ENCODE assay signal across 9 cellular contexts in the genomic region with DNA sequence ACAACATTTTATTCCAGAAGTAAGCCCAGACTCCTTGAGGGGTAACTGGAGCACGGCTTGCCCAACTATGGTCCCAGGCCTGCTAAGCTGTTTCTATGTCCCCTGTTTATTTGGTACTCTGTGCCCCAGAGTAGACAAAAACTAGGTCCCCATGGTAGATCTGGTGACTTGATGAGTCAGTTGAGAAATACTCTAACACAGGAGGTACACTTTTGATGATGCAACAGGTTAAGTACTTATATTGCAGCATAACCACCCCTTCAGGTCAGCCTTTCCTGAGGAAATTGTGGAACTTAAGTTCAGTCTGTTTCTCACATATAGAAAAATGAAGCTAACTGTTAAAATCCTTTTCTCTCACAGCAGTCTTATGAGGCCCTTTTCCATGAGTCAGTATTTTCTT. TPM values are rescaled to one million over a fixed set of nuclear protein-coding genes. Genes with fewer than 3 reads are reported as not detected.
A peak's percentile ranks its signal among the peaks of the same experiment; 100 is the strongest.
DNase-seq lines count a peak whose midpoint lies in the region; ATAC-seq and TF ChIP-seq lines count a peak whose summit lies in the region.
"Had no signal": no experiment of that assay in that cellular context is flagged by ENCODE, and none has a peak within 500 bp of the region (broad histone marks: within the 10 kb centered on the region; RNA-seq: fewer than 3 reads in every experiment).

No MANE protein-coding gene starts in this region.

- H3K36me3 ChIP-seq in kidney epithelial cell (ENCODE audit: control insufficient read depth, insufficient read depth, low read length) (peaks cover 2% of the 10 kb centered on the region), upper lobe of right lung (peaks cover 99% of the 10 kb centered on the region)

- no peak for DNase-seq in activated CD8-positive, alpha-beta memory T cell treated with anti-CD3 and anti-CD28 coated beads, Interleukin-2, amount 10 ng/mL, durations not matched to agents 7 days and 5 days
- DNase-seq in activated CD8-positive, alpha-beta memory T cell treated with anti-CD3 and anti-CD28 coated beads for 24 hours, result no peak
- no peak for DNase-seq in activated naive CD4-positive, alpha-beta T cell treated with anti-CD3 and anti-CD28 coated beads, Interleukin-2, amount 50 U/mL, for 72 hours (ENCODE audit: low spot score in 2 of 2)
- DNase-seq in kidney epithelial cell (ENCODE audit: low read depth) (peak; percentile 70), upper lobe of right lung (no peak), COR-L47 (lab: John Stamatoyannopoulos, UW) (no peak)
- DNase-seq in stimulated activated CD4-positive, alpha-beta T cell treated with anti-CD3 and anti-CD28 coated beads, Interleukin-4, amount 100 ng/mL, for 4 hours, result no peak
- DNase-seq: BE2C had no signal

- no peaks in the 10 kb centered on the region for H3K9me3 Mint-ChIP-seq in activated CD8-positive, alpha-beta memory T cell treated with anti-CD3 and anti-CD28 coated beads, Interleukin-2, amount 10 ng/mL, durations not matched to agents 7 days and 5 days (ENCODE audit: low read depth)
- H3K9me3 Mint-ChIP-seq in activated naive CD4-positive, alpha-beta T cell treated with anti-CD3 and anti-CD28 coated beads, Interleukin-2, amount 50 U/mL, for 72 hours, result no peaks in the 10 kb centered on the region

- H3K4me1 Mint-ChIP-seq in activated CD8-positive, alpha-beta memory T cell treated with anti-CD3 and anti-CD28 coated beads, Interleukin-2, amount 10 ng/mL, durations not matched to agents 7 days and 5 days, result peaks cover 44% of the 10 kb centered on the region

- H3K36me3 Mint-ChIP-seq in activated CD8-positive, alpha-beta memory T cell treated with anti-CD3 and anti-CD28 coated beads, Interleukin-2, amount 10 ng/mL, durations not matched to agents 7 days and 5 days, result peaks cover 60% of the 10 kb centered on the region
- H3K36me3 Mint-ChIP-seq in activated naive CD4-positive, alpha-beta T cell treated with anti-CD3 and anti-CD28 coated beads, Interleukin-2, amount 50 U/mL, for 72 hours, result peaks cover 6 to 27% of the 10 kb centered on the region in 2 donors

- peak overlapping the region; percentile 53 for H3K27ac Mint-ChIP-seq in activated CD8-positive, alpha-beta memory T cell treated with anti-CD3 and anti-CD28 coated beads, Interleukin-2, amount 10 ng/mL, durations not matched to agents 7 days and 5 days
- peak overlapping the region; percentile 88 to 97 for H3K27ac Mint-ChIP-seq in activated naive CD4-positive, alpha-beta T cell treated with anti-CD3 and anti-CD28 coated beads, Interleukin-2, amount 50 U/mL, for 72 hours

- CTCF ChIA-PET in activated CD8-positive, alpha-beta memory T cell treated with anti-CD3 and anti-CD28 coated beads, Interleukin-2, amount 10 ng/mL, durations not matched to agents 7 days and 5 days (lab: Charles Lee), result no interaction called here

- no peak overlapping the region for H3K4me3 Mint-ChIP-seq in activated CD8-positive, alpha-beta memory T cell treated with anti-CD3 and anti-CD28 coated beads, Interleukin-2, amount 10 ng/mL, durations not matched to agents 7 days and 5 days

- TF ChIP-seq CTCF in kidney epithelial cell (IDR thresholded peaks at IDR 0.05; ENCODE audit: insufficient read depth, low read length, poor library complexity, severe bottlenecking) (no peak), upper lobe of right lung (IDR thresholded peaks at IDR 0.05) (no peak)

- peaks cover 12% of the 10 kb centered on the region for H3K4me1 ChIP-seq in upper lobe of right lung
- H3K4me1 ChIP-seq: BE2C had no signal

- intact Hi-C loops in upper lobe of right lung (cut with DNase I), result no loop called here

- H3K27me3 ChIP-seq in kidney epithelial cell (ENCODE audit: control insufficient read depth, insufficient read depth, low read length) (no peaks in the 10 kb centered on the region), upper lobe of right lung (no peaks in the 10 kb centered on the region)
- H3K27me3 ChIP-seq: BE2C had no signal

- H3K27ac ChIP-seq in upper lobe of right lung, result peak overlapping the region; percentile 65

- no peaks in the 10 kb centered on the region for H3K9me3 ChIP-seq in upper lobe of right lung
- H3K9me3 ChIP-seq: BE2C had no signal

- no peaks in the 10 kb centered on the region for H3K27me3 Mint-ChIP-seq in activated CD8-positive, alpha-beta memory T cell treated with anti-CD3 and anti-CD28 coated beads, Interleukin-2, amount 10 ng/mL, durations not matched to agents 7 days and 5 days

- H3K4me3 ChIP-seq in kidney epithelial cell (ENCODE audit: low read depth, low read length) (no peak overlapping the region), upper lobe of right lung (no peak overlapping the region)

- ATAC-seq in activated CD8-positive, alpha-beta memory T cell treated with anti-CD3 and anti-CD28 coated beads, Interleukin-2, amount 10 ng/mL, durations not matched to agents 7 days and 5 days, result no peak
- ATAC-seq in activated naive CD4-positive, alpha-beta T cell treated with anti-CD3 and anti-CD28 coated beads, Interleukin-2, amount 50 U/mL, for 72 hours, result peak; percentile 11 to 46
- peak; percentile 82 for ATAC-seq in upper lobe of right lung
- no peak for ATAC-seq in HG03354 (IDR thresholded peaks at IDR 0.05; ENCODE audit: poor library complexity, severe bottlenecking, unreplicated experiment)

RNA-seq across cellular contexts. Expression of a gene that starts 19.6 kb away (rescaled TPM):
- 10 to 100 TPM; 16.5 to 23.9 TPM for total RNA-seq in activated CD8-positive, alpha-beta memory T cell treated with anti-CD3 and anti-CD28 coated beads, Interleukin-2, amount 10 ng/mL, durations not matched to agents 7 days and 5 days
- total RNA-seq in activated naive CD4-positive, alpha-beta T cell treated with anti-CD3 and anti-CD28 coated beads, Interleukin-2, amount 50 U/mL, for 72 hours, result 10 to 100 TPM in 1 of 2 donors, 1 to 10 TPM in 1; 7.5 to 15.4 TPM
- 15.4 and 25.1 TPM in 2 replicates for total RNA-seq in kidney epithelial cell
- total RNA-seq in upper lobe of right lung, result 8.0 TPM

RNA-seq across cellular contexts. Expression of a gene that starts 26.6 kb away (rescaled TPM):
- 10 to 100 TPM; 50.1 to 64.6 TPM for total RNA-seq in activated CD8-positive, alpha-beta memory T cell treated with anti-CD3 and anti-CD28 coated beads, Interleukin-2, amount 10 ng/mL, durations not matched to agents 7 days and 5 days
- 10 to 100 TPM; 58.2 to 59.8 TPM for total RNA-seq in activated naive CD4-positive, alpha-beta T cell treated with anti-CD3 and anti-CD28 coated beads, Interleukin-2, amount 50 U/mL, for 72 hours
- 80.5 and 92.5 TPM in 2 replicates for total RNA-seq in kidney epithelial cell
- 143 TPM for total RNA-seq in upper lobe of right lung

Comparison
In these comparisons a context has a peak if more than half of its experiments do, and no peak if none do; other contexts are left out.
1. ATAC-seq: peak in activated naive CD4-positive, alpha-beta T cell treated with anti-CD3 and anti-CD28 coated beads, Interleukin-2, amount 50 U/mL, for 72 hours (2 of 2) and upper lobe of right lung (single experiment); none in activated CD8-positive, alpha-beta memory T cell treated with anti-CD3 and anti-CD28 coated beads, Interleukin-2, amount 10 ng/mL, durations not matched to agents 7 days and 5 days (single experiment) and HG03354 (single experiment).